ENCODE assay signal across 8 cellular contexts in the genomic region with DNA sequence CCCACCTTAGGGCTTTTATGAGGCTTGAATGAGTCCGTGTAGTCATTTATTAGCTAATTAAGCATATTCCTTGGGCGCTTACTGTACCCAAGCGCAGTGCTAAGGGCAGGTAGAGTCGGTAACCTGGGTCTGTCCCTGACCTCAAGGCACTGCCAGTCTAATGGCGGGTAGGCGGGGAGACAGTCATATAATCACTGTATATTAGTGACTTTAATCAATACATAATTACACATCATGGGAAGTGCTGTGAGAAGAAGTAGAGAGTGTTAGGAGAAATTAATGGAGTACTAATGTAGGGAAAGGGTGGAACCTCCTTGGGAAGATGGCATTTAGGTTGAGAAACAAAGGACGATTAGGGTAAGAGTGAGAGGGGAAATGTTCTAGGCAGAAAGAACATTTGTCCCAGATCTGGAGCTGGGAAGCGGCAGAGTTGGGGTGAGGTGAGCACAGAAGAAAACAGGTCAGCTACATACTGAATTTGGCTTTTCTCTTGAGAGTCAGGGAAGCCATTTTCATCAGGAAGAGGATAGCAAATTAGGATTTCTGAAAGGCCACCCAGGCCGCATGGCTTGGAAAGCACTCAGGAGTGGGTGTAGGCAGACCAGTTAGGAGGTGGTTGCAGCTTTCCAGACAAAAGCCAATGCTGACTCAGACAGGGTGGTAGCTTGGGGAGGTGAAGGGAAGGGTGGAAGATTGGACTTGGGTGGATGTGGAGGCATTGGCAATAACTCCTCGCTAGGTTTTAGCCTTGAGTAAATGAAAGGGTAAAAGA.
DNase-seq lines count a peak whose midpoint lies in the region; ATAC-seq lines count a peak whose summit lies in the region.

No MANE protein-coding gene starts in this region.

- no peaks in the 10 kb centered on the region for H3K36me3 Mint-ChIP-seq in T-helper 2 cell treated with Interferon-gamma antibody and Interleukin-4, amounts not matched to agents 5 μg/mL and 100 μg/mL, for 36 hours (ENCODE audit: low read depth)

- peak overlapping the region; percentile 87 for H3K4me3 Mint-ChIP-seq in T-helper 2 cell treated with Interferon-gamma antibody and Interleukin-4, amounts not matched to agents 5 μg/mL and 100 μg/mL, for 36 hours

- H3K36me3 ChIP-seq in subcutaneous abdominal adipose tissue (ENCODE audit: control insufficient read depth in 5 of 5, insufficient read depth in 5 of 5, low read length in 5 of 5) = peaks cover 0 to 3% (median 0%) of the 10 kb centered on the region in 5 donors

- H3K9ac ChIP-seq in subcutaneous abdominal adipose tissue (ENCODE audit: low read length in 5 of 5) = peak overlapping the region; percentile 43 to 98 (median 96)

- no peak for DNase-seq in T-helper 2 cell treated with Interferon-gamma antibody and Interleukin-4, amounts not matched to agents 5 μg/mL and 100 μg/mL, for 36 hours (ENCODE audit: low spot score)
- DNase-seq in T-helper 2 cell = no peak
- peak; percentile 45 for DNase-seq in activated CD8-positive, alpha-beta memory T cell treated with anti-CD3 and anti-CD28 coated beads, Interleukin-2, amount 50 U/mL, for 48 hours
- DNase-seq in iPS-NIHi7 (ENCODE audit: extremely low spot score) = peak; percentile 3
- DNase-seq in nucleus accumbens (lab: John Stamatoyannopoulos, UW) = no peak
- DNase-seq in activated gamma-delta T cell treated with Interleukin-2 at 50 U/mL for 16 hours = no peak

- H3K27ac Mint-ChIP-seq in T-helper 2 cell treated with Interferon-gamma antibody and Interleukin-4, amounts not matched to agents 5 μg/mL and 100 μg/mL, for 36 hours = peak overlapping the region; percentile 32

- H3K27ac ChIP-seq in subcutaneous abdominal adipose tissue (ENCODE audit: low read depth, low read length) = peak overlapping the region; percentile 95

- H3K9me3 Mint-ChIP-seq in T-helper 2 cell treated with Interferon-gamma antibody and Interleukin-4, amounts not matched to agents 5 μg/mL and 100 μg/mL, for 36 hours = no peaks in the 10 kb centered on the region

- H3K9me3 ChIP-seq in subcutaneous abdominal adipose tissue (ENCODE audit: control insufficient read depth in 5 of 5, low read length in 5 of 5) = no peaks in the 10 kb centered on the region

- H3K4me3 ChIP-seq in subcutaneous abdominal adipose tissue (ENCODE audit: low read depth in 1 of 5, low read length in 5 of 5) = peak overlapping the region; percentile 81 to 100 (median 98)

- H3K27me3 ChIP-seq in subcutaneous abdominal adipose tissue (ENCODE audit: control insufficient read depth in 5 of 5, insufficient read depth in 4 of 5, low read length in 5 of 5) = no peaks in the 10 kb centered on the region

- H3K27me3 Mint-ChIP-seq in T-helper 2 cell treated with Interferon-gamma antibody and Interleukin-4, amounts not matched to agents 5 μg/mL and 100 μg/mL, for 36 hours (ENCODE audit: low read depth) = no peaks in the 10 kb centered on the region

- no peak for ATAC-seq in HG02798 (IDR thresholded peaks at IDR 0.05; ENCODE audit: poor library complexity, unreplicated experiment)

- H3K4me1 Mint-ChIP-seq in T-helper 2 cell treated with Interferon-gamma antibody and Interleukin-4, amounts not matched to agents 5 μg/mL and 100 μg/mL, for 36 hours (ENCODE audit: low read depth) = peaks cover 32% of the 10 kb centered on the region

- peaks cover 8 to 47% (median 45%) of the 10 kb centered on the region in 5 donors for H3K4me1 ChIP-seq in subcutaneous abdominal adipose tissue (ENCODE audit: control insufficient read depth in 5 of 5, insufficient read depth in 5 of 5, low read length in 5 of 5)

Comparison
In these comparisons a context has a peak if more than half of its experiments do, and no peak if none do; other contexts are left out.
1. DNase-seq: peak in activated CD8-positive, alpha-beta memory T cell treated with anti-CD3 and anti-CD28 coated beads, Interleukin-2, amount 50 U/mL, for 48 hours (single experiment) and iPS-NIHi7 (single experiment); none in T-helper 2 cell treated with Interferon-gamma antibody and Interleukin-4, amounts not matched to agents 5 μg/mL and 100 μg/mL, for 36 hours (single experiment), T-helper 2 cell (0 of 5), nucleus accumbens (0 of 56) and activated gamma-delta T cell treated with Interleukin-2 at 50 U/mL for 16 hours (single experiment).